Comparison of ENCODE assay signal across 6 cellular contexts in genomic region chr5:3051400-3051799, GRCh38.
"Had no signal": no experiment of that assay in that cellular context is flagged by ENCODE, and none has a peak within 500 bp of the region (broad histone marks: within the 10 kb centered on the region; RNA-seq: fewer than 3 reads in every experiment).

No MANE protein-coding gene starts in this region.

- H3K36me3 ChIP-seq: HAP-1 had no signal

- ATAC-seq: GM23338, HCT116, HepG2 had no signal

- DNase-seq: HFFc6, KBM-7 had no signal

- H3K4me3 ChIP-seq: GM23338, HAP-1 had no signal
